11 cellular contexts compared by ENCODE assay signal in genomic region chr2:170715932-170716777, GRCh38. TPM values are rescaled to one million over a fixed set of nuclear protein-coding genes. Genes with fewer than 3 reads are reported as not detected.
A peak's percentile ranks its signal among the peaks of the same experiment; 100 is the strongest.
DNase-seq lines count a peak whose midpoint lies in the region; ATAC-seq, FAIRE-seq and TF ChIP-seq lines count a peak whose summit lies in the region.
"Had no signal": no experiment of that assay in that cellular context is flagged by ENCODE, and none has a peak within 500 bp of the region (broad histone marks: within the 10 kb centered on the region; RNA-seq: fewer than 3 reads in every experiment).

No MANE protein-coding gene starts in this region.

- peak overlapping the region; percentile 81 for H3K4me2 ChIP-seq in HepG2 (ENCODE audit: low read depth, low read length)

- FAIRE-seq in HepG2 (lab: Jason Lieb, UNC), result no peak

- POLR2A ChIA-PET in HepG2 (lab: Yijun Ruan, JAX), result interaction anchor here (0.7 to 7.9 kb wide), 21 partner anchors 8 to 1237 kb away, joined by 3 to 123 read pairs (median 5); partner anchors contain the start of genes BBS5, ERICH2 and GORASP2

- TF ChIP-seq EP300 in HepG2 (IDR thresholded peaks at IDR 0.05; ENCODE audit: low read depth in 2 of 2, low read length in 2 of 2) (no peak), HepG2 (CRISPR knock-in tag; IDR thresholded peaks at IDR 0.05; ENCODE audit: borderline replicate concordance) (no peak), suprapubic skin (IDR thresholded peaks at IDR 0.05) (no peak)

- H3K79me2 ChIP-seq in HepG2 (ENCODE audit: insufficient read depth, low read length), result peaks cover 74% of the 10 kb centered on the region

- WGBS in HepG2 (ENCODE audit: low lambda C conversion rate), result 0% methylated on average over 27 of the region's 95 CpGs
- whole genome bisulfite sequencing in suprapubic skin, result no CpG with 5 or more reads among the region's 95 CpGs

- in situ Hi-C loops in HepG2 (cut with HindIII; ENCODE audit: extremely low pct_ligation_motif_present, low pct_unique_long_range_greater_than_20kb), result loop anchor here (5.0 to 10.0 kb wide), 3 partner anchors 96 to 439 kb away; no protein-coding TSS in a partner anchor

- no peaks in the 10 kb centered on the region for H3K9me3 Mint-ChIP-seq in activated naive CD4-positive, alpha-beta T cell treated with anti-CD3 and anti-CD28 coated beads, Interleukin-2, amount 10 ng/mL, durations not matched to agents 7 days and 5 days

- peak; percentile 7 for ATAC-seq in HepG2

- H3K4me1 Mint-ChIP-seq in activated naive CD4-positive, alpha-beta T cell treated with anti-CD3 and anti-CD28 coated beads, Interleukin-2, amount 10 ng/mL, durations not matched to agents 7 days and 5 days, result peaks cover 30% of the 10 kb centered on the region

- peak overlapping the region; percentile 86 to 99 (median 99) for H3K4me3 ChIP-seq in HepG2 (replicated peaks in 1 of 3; ENCODE audit: insufficient read depth in 1 of 3, low read depth in 2 of 3, low read length in 3 of 3)
- H3K4me3 ChIP-seq in suprapubic skin, result peak overlapping the region; percentile 60

- H3K4me3 Mint-ChIP-seq in activated naive CD4-positive, alpha-beta T cell treated with anti-CD3 and anti-CD28 coated beads, Interleukin-2, amount 10 ng/mL, durations not matched to agents 7 days and 5 days, result peak overlapping the region; percentile 37

- H4K20me1 ChIP-seq in HepG2 (ENCODE audit: insufficient read depth, low read length), result peaks cover 42% of the 10 kb centered on the region

- H3K27me3 ChIP-seq in HepG2 (ENCODE audit: control insufficient read depth in 1 of 2, insufficient read depth in 2 of 2, low read length in 2 of 2) (no peaks in the 10 kb centered on the region; a peak in 1 of 5 replicates), suprapubic skin (peaks cover 95% of the 10 kb centered on the region)

- peaks cover 3% of the 10 kb centered on the region for H3K36me3 Mint-ChIP-seq in activated naive CD4-positive, alpha-beta T cell treated with anti-CD3 and anti-CD28 coated beads, Interleukin-2, amount 10 ng/mL, durations not matched to agents 7 days and 5 days

- peak; percentile 47 for DNase-seq in NCI-H82 (lab: John Stamatoyannopoulos, UW)
- DNase-seq in NCI-H82 treated with DMSO at 0.1 percent for 48 hours (lab: John Stamatoyannopoulos, UW; ENCODE audit: unreplicated experiment), result no peak
- peak; percentile 35 for DNase-seq in activated naive CD4-positive, alpha-beta T cell treated with anti-CD3 and anti-CD28 coated beads, Interleukin-2, amount 10 ng/mL, durations not matched to agents 7 days and 5 days
- peak; percentile 59 for DNase-seq in HepG2 (ENCODE audit: low spot score)
- DNase-seq in suprapubic skin (ENCODE audit: low spot score in 2 of 2), result peak in 1 of 2 donors; percentile 79
- DNase-seq in A172 (ENCODE audit: low spot score), result no peak
- no peak for DNase-seq in erythroblast (lab: John Stamatoyannopoulos, UW)
- DNase-seq in hepatic stellate cell (ENCODE audit: low spot score), result no peak
- DNase-seq: GOT3, SHP77 treated with DMSO at 0.1 percent for 48 hours had no signal

- peaks cover 28% of the 10 kb centered on the region for H3K4me1 ChIP-seq in HepG2 (ENCODE audit: insufficient read depth, low read length)
- peaks cover 60% of the 10 kb centered on the region for H3K4me1 ChIP-seq in suprapubic skin

- no peak overlapping the region for H3K27ac Mint-ChIP-seq in activated naive CD4-positive, alpha-beta T cell treated with anti-CD3 and anti-CD28 coated beads, Interleukin-2, amount 10 ng/mL, durations not matched to agents 7 days and 5 days

- H3K27me3 Mint-ChIP-seq in activated naive CD4-positive, alpha-beta T cell treated with anti-CD3 and anti-CD28 coated beads, Interleukin-2, amount 10 ng/mL, durations not matched to agents 7 days and 5 days, result peaks cover 84% of the 10 kb centered on the region

- H3K9me3 ChIP-seq in HepG2 (ENCODE audit: low read length) (no peaks in the 10 kb centered on the region), suprapubic skin (no peaks in the 10 kb centered on the region)

- TF ChIP-seq POLR2A in HepG2 (IDR thresholded peaks at IDR 0.05; ENCODE audit: insufficient read depth in 1 of 2, low read depth in 2 of 2, low read length in 2 of 2) (peak in 1 of 2 experiments; percentile 65; a peak in 1 of 4 replicates), suprapubic skin (IDR thresholded peaks at IDR 0.05) (no peak), erythroblast (IDR thresholded peaks at IDR 0.05; ENCODE audit: low read length) (no peak)

- TF ChIP-seq RAD21 in HepG2 (CRISPR knock-in tag; IDR thresholded peaks at IDR 0.05), result no peak; the same call in 1 of the 2 replicates

- CTCF ChIA-PET in activated naive CD4-positive, alpha-beta T cell treated with anti-CD3 and anti-CD28 coated beads, Interleukin-2, amount 10 ng/mL, durations not matched to agents 7 days and 5 days (lab: Charles Lee), result interaction anchor here (0.5 to 1.4 kb wide), 2 partner anchors 11 to 457 kb away, joined by 3 read pairs; no protein-coding TSS in a partner anchor
- CTCF ChIA-PET in HepG2 (lab: Yijun Ruan, JAX; ENCODE audit: low intra/inter-chr PET ratio, low total read pairs), result interaction anchor here (0.7 to 2.1 kb wide), 5 partner anchors 96 to 346 kb away, joined by 4 to 7 read pairs (median 5); no protein-coding TSS in a partner anchor

- H3K36me3 ChIP-seq in HepG2 (replicated peaks in 1 of 2; ENCODE audit: control insufficient read depth in 1 of 2, insufficient read depth in 2 of 2, low read length in 2 of 2) (peaks cover 7 to 9% of the 10 kb centered on the region in 2 experiments; a peak in 4 of 5 replicates), suprapubic skin (no peaks in the 10 kb centered on the region)

- peak overlapping the region; percentile 99 for H3K9ac ChIP-seq in HepG2 (ENCODE audit: insufficient read depth, low read depth, low read length)

- BruUV-seq in HepG2 (replicated peaks; lab: Mats Ljungman, UMichigan), result no TSS peak

- H3K27ac ChIP-seq in HepG2 (ENCODE audit: extremely low read length, insufficient read depth, low read length), result peak overlapping the region; percentile 100
- H3K27ac ChIP-seq in suprapubic skin, result peak overlapping the region; percentile 41

- H2AFZ ChIP-seq in HepG2 (ENCODE audit: low read length), result no peak overlapping the region

- no peak for TF ChIP-seq CTCF in HepG2 (CRISPR knock-in tag; IDR thresholded peaks at IDR 0.05)
- TF ChIP-seq CTCF in suprapubic skin (IDR thresholded peaks at IDR 0.05), result no peak

- intact Hi-C loops in HepG2 (cut with micrococcal nuclease; ENCODE audit: unreplicated experiment), result loop anchor here (1.0 to 2.0 kb wide), 4 partner anchors 55 to 260 kb away; partner anchors contain the start of genes ERICH2 and GORASP2

TF ChIP-seq in HepG2, 621 proteins besides CTCF, POLR2A, EP300 and RAD21 (continues in another document):
- TF ChIP-seq ZNF33B (CRISPR knock-in tag; IDR thresholded peaks at IDR 0.05), result no peak

RNA-seq across cellular contexts. Expression of gene SP5, which starts 1.0 kb away (rescaled TPM):
- 86.9 and 119 TPM in 2 replicates for total RNA-seq in HepG2 (2016; rRNA removed; fragmentation: Illumina TruSeq; extraction: Trizol)
- total RNA-seq in HepG2 (2016; cell fraction: cytosol; rRNA removed; fragmentation: Illumina TruSeq; extraction: Trizol; ENCODE audit: low read depth), result 64.4 and 65.1 TPM in 2 replicates
- 88.6 and 124 TPM in 2 replicates for total RNA-seq in HepG2 (2016; cell fraction: insoluble cytoplasmic fraction; rRNA removed; fragmentation: Illumina TruSeq; extraction: Trizol)
- 116 and 154 TPM in 2 replicates for total RNA-seq in HepG2 (2016; cell fraction: membrane; rRNA removed; fragmentation: Illumina TruSeq; extraction: Trizol)
- 66.7 and 66.9 TPM in 2 replicates for total RNA-seq in HepG2 (2016; cell fraction: nucleus; rRNA removed; fragmentation: Illumina TruSeq; extraction: Trizol)
- polyA plus RNA-seq in HepG2 (2011; rRNA removed), result 50.8 and 52.3 TPM in 2 replicates
- polyA plus RNA-seq in HepG2 (2011; cell fraction: cytosol; rRNA removed), result 37.8 and 80.3 TPM in 2 replicates
- 69.4 and 108 TPM in 2 replicates for polyA plus RNA-seq in HepG2 (2011; cell fraction: nucleus; rRNA removed)
- polyA plus RNA-seq in HepG2 (2012), result 78.5 and 105 TPM in 2 replicates
- 52.2 and 60.9 TPM in 2 replicates for polyA plus RNA-seq in HepG2 (2016; cell fraction: cytosol; fragmentation: Illumina TruSeq; extraction: Trizol; ENCODE audit: low read depth)
- 151 and 153 TPM in 2 replicates for polyA plus RNA-seq in HepG2 (2016; cell fraction: insoluble cytoplasmic fraction; fragmentation: Illumina TruSeq; extraction: Trizol; ENCODE audit: low read depth)
- polyA plus RNA-seq in HepG2 (2016; cell fraction: membrane; fragmentation: Illumina TruSeq; extraction: Trizol; ENCODE audit: low read depth), result 94.4 and 101 TPM in 2 replicates
- 128 and 147 TPM in 2 replicates for polyA plus RNA-seq in HepG2 (2016; cell fraction: nucleus; fragmentation: Illumina TruSeq; extraction: Trizol; ENCODE audit: insufficient read depth, low read depth)
- polyA minus RNA-seq in HepG2 (2011; rRNA and poly(A)+ RNA removed; ENCODE audit: low replicate concordance), result 0.09 and 136 TPM in 2 replicates
- 71.0 and 98.0 TPM in 2 replicates for polyA minus RNA-seq in HepG2 (2011; cell fraction: cytosol; rRNA and poly(A)+ RNA removed)
- polyA minus RNA-seq in HepG2 (2011; cell fraction: nucleus; rRNA and poly(A)+ RNA removed), result 42.4 and 69.9 TPM in 2 replicates
- total RNA-seq in suprapubic skin, result 1 to 10 TPM in 1 of 4 donors, under 1 TPM in 2, not detected in 1; 0.32 to 1.3 (median 0.89) TPM
- total RNA-seq in A172 (2014; rRNA removed; shearing (Covaris generic)), result 0.28 and 2.1 TPM in 2 replicates
- total RNA-seq: A673 had no signal

RNA-seq across cellular contexts. Expression of gene ERICH2, which starts 54.0 kb away (rescaled TPM):
- not detected in 2 replicates for total RNA-seq in HepG2 (2016; rRNA removed; fragmentation: Illumina TruSeq; extraction: Trizol)
- not detected in 2 replicates for total RNA-seq in HepG2 (2016; cell fraction: cytosol; rRNA removed; fragmentation: Illumina TruSeq; extraction: Trizol; ENCODE audit: low read depth)
- not detected in 2 replicates for total RNA-seq in HepG2 (2016; cell fraction: insoluble cytoplasmic fraction; rRNA removed; fragmentation: Illumina TruSeq; extraction: Trizol)
- not detected in 2 replicates for total RNA-seq in HepG2 (2016; cell fraction: membrane; rRNA removed; fragmentation: Illumina TruSeq; extraction: Trizol)
- total RNA-seq in HepG2 (2016; cell fraction: nucleus; rRNA removed; fragmentation: Illumina TruSeq; extraction: Trizol), result not detected in 2 replicates
- polyA plus RNA-seq in HepG2 (2011; rRNA removed), result not detected in 2 replicates
- not detected in 2 replicates for polyA plus RNA-seq in HepG2 (2011; cell fraction: cytosol; rRNA removed)
- polyA plus RNA-seq in HepG2 (2011; cell fraction: nucleus; rRNA removed), result not detected in 2 replicates
- not detected in 2 replicates for polyA plus RNA-seq in HepG2 (2012)
- not detected in 2 replicates for polyA plus RNA-seq in HepG2 (2016; cell fraction: cytosol; fragmentation: Illumina TruSeq; extraction: Trizol; ENCODE audit: low read depth)
- polyA plus RNA-seq in HepG2 (2016; cell fraction: insoluble cytoplasmic fraction; fragmentation: Illumina TruSeq; extraction: Trizol; ENCODE audit: low read depth), result not detected in 2 replicates
- not detected in 2 replicates for polyA plus RNA-seq in HepG2 (2016; cell fraction: membrane; fragmentation: Illumina TruSeq; extraction: Trizol; ENCODE audit: low read depth)
- polyA plus RNA-seq in HepG2 (2016; cell fraction: nucleus; fragmentation: Illumina TruSeq; extraction: Trizol; ENCODE audit: insufficient read depth, low read depth), result not detected in 2 replicates
- not detected in 2 replicates for polyA minus RNA-seq in HepG2 (2011; rRNA and poly(A)+ RNA removed; ENCODE audit: low replicate concordance)
- not detected in 2 replicates for polyA minus RNA-seq in HepG2 (2011; cell fraction: cytosol; rRNA and poly(A)+ RNA removed)
- not detected in 2 replicates for polyA minus RNA-seq in HepG2 (2011; cell fraction: nucleus; rRNA and poly(A)+ RNA removed)
- total RNA-seq in suprapubic skin, result not detected
- total RNA-seq in A172 (2014; rRNA removed; shearing (Covaris generic)), result 0.33 and 0.53 TPM in 2 replicates
- total RNA-seq: A673 had no signal

Comparison
In these comparisons a context has a peak if more than half of its experiments do, and no peak if none do; other contexts are left out.
1. DNase-seq: peak in NCI-H82 (single experiment), activated naive CD4-positive, alpha-beta T cell treated with anti-CD3 and anti-CD28 coated beads, Interleukin-2, amount 10 ng/mL, durations not matched to agents 7 days and 5 days (single experiment) and HepG2 (single experiment); none in NCI-H82 treated with DMSO at 0.1 percent for 48 hours (single experiment), A172 (single experiment), erythroblast (0 of 2) and hepatic stellate cell (single experiment).
2. RNA of gene SP5, which starts 1.0 kb away (total RNA-seq): 64.4 to 154 TPM in HepG2; 0.32 to 1.3 TPM in suprapubic skin and 0.28 to 2.1 TPM in A172; every median in the first group is over 10 times any median in the second.